ENCODE assay signal across 12 cellular contexts in the genomic region with DNA sequence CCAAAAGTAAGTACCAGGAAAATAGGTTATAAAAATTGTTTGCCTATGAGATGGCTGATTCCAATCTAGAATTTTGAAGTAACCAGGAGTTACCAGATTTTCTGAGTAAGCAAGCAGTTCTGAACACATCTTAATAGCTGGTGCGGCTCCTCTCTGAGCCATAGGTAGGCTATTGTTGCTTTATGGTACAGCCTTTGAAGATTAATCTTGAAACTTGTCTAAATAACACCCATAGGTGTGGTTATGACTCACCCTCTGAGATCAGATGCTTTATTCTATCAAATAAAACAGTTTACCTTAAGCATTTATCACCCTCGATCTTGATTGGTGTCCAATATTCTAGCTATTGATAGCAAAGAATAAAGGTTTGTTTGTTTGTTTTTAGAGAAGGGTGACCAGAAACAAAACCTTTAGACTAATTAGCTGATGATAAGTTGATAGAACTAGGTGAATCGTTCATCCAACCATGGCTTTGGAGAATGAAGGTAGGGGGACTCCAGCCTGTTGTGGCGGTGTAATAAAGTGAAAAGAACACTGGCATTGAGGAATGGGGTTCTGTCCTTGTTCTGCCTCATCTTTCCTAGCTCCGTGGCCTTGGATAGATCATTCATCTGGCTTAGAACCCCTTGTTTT.
DNase-seq lines count a peak whose midpoint lies in the region; ATAC-seq, FAIRE-seq and TF ChIP-seq lines count a peak whose summit lies in the region.
"Had no signal": no experiment of that assay in that cellular context is flagged by ENCODE, and none has a peak within 500 bp of the region (broad histone marks: within the 10 kb centered on the region; RNA-seq: fewer than 3 reads in every experiment).

No MANE protein-coding gene starts in this region.

- H4K20me1 ChIP-seq in PC-9 (ENCODE audit: insufficient read depth), result no peaks in the 10 kb centered on the region

- TF ChIP-seq CTCF in PC-9 (conservative IDR thresholded peaks at IDR 0.05) (no peak), GM10266 (IDR thresholded peaks at IDR 0.05; ENCODE audit: control insufficient read depth, insufficient read depth, low read depth, missing control alignments) (no peak)

- DNase-seq in stimulated activated naive CD4-positive, alpha-beta T cell treated with Interleukin-2 at 50 U/mL for 16 hours (lab: John Stamatoyannopoulos, UW), result peak; percentile 2
- DNase-seq in stimulated activated naive CD4-positive, alpha-beta T cell (lab: John Stamatoyannopoulos, UW), result no peak
- DNase-seq in PC-9, result peak; percentile 17 to 83
- DNase-seq in NOMO-1 (lab: John Stamatoyannopoulos, UW; ENCODE audit: unreplicated experiment in 2 of 2), result no peak
- DNase-seq in GM10266 (ENCODE audit: extremely low spot score), result no peak
- no peak for DNase-seq in RCC 7860 (ENCODE audit: low spot score)
- DNase-seq in activated effector memory CD4-positive, alpha-beta T cell treated with anti-CD3 and anti-CD28 coated beads, Interleukin-2, amount 50 U/mL, for 16 hours, result no peak
- DNase-seq: BE2C, GF-D8 had no signal

- CTCF ChIA-PET in PC-9 (lab: Charles Lee), result interaction anchor here (0.6 kb wide), 1 partner anchor 71 kb away, joined by 4 read pairs; no protein-coding TSS in a partner anchor

- FAIRE-seq in RCC 7860 (lab: Jason Lieb, UNC), result no peak

- POLR2A ChIA-PET in PC-9 (lab: Charles Lee; ENCODE audit: unreplicated experiment), result no interaction called here

- peak; percentile 93 for ATAC-seq in HG02870 (IDR thresholded peaks at IDR 0.05; ENCODE audit: unreplicated experiment)

- no peaks in the 10 kb centered on the region for H3K9me3 ChIP-seq in PC-9 (ENCODE audit: insufficient read depth, low read depth)
- H3K9me3 ChIP-seq: BE2C had no signal

- intact Hi-C loops in PC-9 (cut with micrococcal nuclease; ENCODE audit: unreplicated experiment), result no loop called here

- no peaks in the 10 kb centered on the region for H3K36me3 ChIP-seq in PC-9 (ENCODE audit: low read depth)
- H3K36me3 ChIP-seq: BE2C, neural progenitor cell had no signal

- H3K27ac ChIP-seq in PC-9, result peak overlapping the region; percentile 29
- H3K27ac ChIP-seq: neural progenitor cell had no signal

- H3F3A ChIP-seq in PC-9 (ENCODE audit: insufficient read depth, low read depth), result peaks cover 17% of the 10 kb centered on the region; the same call in 1 of the 2 replicates

- no peak overlapping the region for H2AFZ ChIP-seq in PC-9
- H2AFZ ChIP-seq: neural progenitor cell had no signal

- peak overlapping the region; percentile 11; the same call in 1 of the 2 replicates for H3K4me2 ChIP-seq in PC-9
- H3K4me2 ChIP-seq: neural progenitor cell, smooth muscle cell had no signal

- H3K79me2 ChIP-seq in PC-9 (ENCODE audit: low read depth), result no peaks in the 10 kb centered on the region

- peaks cover 31% of the 10 kb centered on the region for H3K4me1 ChIP-seq in PC-9 (replicated peaks; ENCODE audit: insufficient read depth)

- no peaks in the 10 kb centered on the region for H3K9me2 ChIP-seq in PC-9 (ENCODE audit: insufficient read depth)

- no peak overlapping the region for H3K4me3 ChIP-seq in PC-9
- H3K4me3 ChIP-seq: neural progenitor cell, smooth muscle cell had no signal

- no TSS peak for BruUV-seq in PC-9 (replicated peaks; lab: Mats Ljungman, UMichigan)

- H3K27me3 ChIP-seq in PC-9 (ENCODE audit: insufficient read depth, low read depth), result no peaks in the 10 kb centered on the region
- H3K27me3 ChIP-seq: BE2C, neural progenitor cell had no signal

Comparison
In these comparisons a context has a peak if more than half of its experiments do, and no peak if none do; other contexts are left out.
1. DNase-seq: peak in stimulated activated naive CD4-positive, alpha-beta T cell treated with Interleukin-2 at 50 U/mL for 16 hours (single experiment) and PC-9 (2 of 2); none in stimulated activated naive CD4-positive, alpha-beta T cell (0 of 6), NOMO-1 (0 of 2), GM10266 (single experiment), RCC 7860 (single experiment) and activated effector memory CD4-positive, alpha-beta T cell treated with anti-CD3 and anti-CD28 coated beads, Interleukin-2, amount 50 U/mL, for 16 hours (single experiment).